In genomic region chr20:32990426-32990825, GRCh38 we compare ENCODE assay signal across 23 cellular contexts. TPM values are rescaled to one million over a fixed set of nuclear protein-coding genes. Genes with fewer than 3 reads are reported as not detected.
"Had no signal": no experiment of that assay in that cellular context is flagged by ENCODE, and none has a peak within 500 bp of the region (broad histone marks: within the 10 kb centered on the region; RNA-seq: fewer than 3 reads in every experiment).

No MANE protein-coding gene starts in this region.

- H3K4me2 ChIP-seq: KMS-11, SK-N-SH had no signal

- H3K9ac ChIP-seq: KMS-11, SK-N-SH had no signal

- FAIRE-seq: RCC 7860 had no signal

- H3K27me3 ChIP-seq: MG63 had no signal

- H3K36me3 ChIP-seq: MG63 had no signal

- ATAC-seq: HepG2, T-cell had no signal

- H3K27me3 Mint-ChIP-seq: T-cell had no signal

- H3K4me3 ChIP-seq: MG63 had no signal

- H3K27ac ChIP-seq: KMS-11 had no signal

- DNase-seq: IMR-90, MG63, NCI-H1092 treated with DMSO at 0.1 percent for 48 hours, NCI-H1436, NCI-H187, NCI-H2029, NCI-H2081 treated with DMSO at 0.1 percent for 48 hours, NCI-H2227 treated with DMSO at 0.1 percent for 48 hours, NCI-H524, NCI-H526 treated with DMSO at 0.1 percent for 48 hours, NCI-H748 treated with DMSO at 0.1 percent for 48 hours, RPMI8226, SHP77, SK-N-SH, SW 1271, T-cell had no signal

- H3K27ac Mint-ChIP-seq: T-cell had no signal

- H3K36me3 Mint-ChIP-seq: T-cell had no signal

- H3K9me3 ChIP-seq: MG63, SK-N-SH had no signal

RNA-seq across cellular contexts. Expression of gene SUN5, which starts 13.8 kb away (rescaled TPM):
- total RNA-seq: HepG2, HT1080, IMR-90, LHCN-M2, NCI-H460, SK-MEL-5, T-cell had no signal
- polyA plus RNA-seq: HepG2, IMR-90, SK-N-SH had no signal

RNA-seq across cellular contexts. Expression of gene BPIFB2, which starts 17.1 kb away (rescaled TPM):
- total RNA-seq: HT1080, IMR-90, LHCN-M2, NCI-H460, SK-MEL-5 had no signal
- polyA plus RNA-seq: IMR-90, SK-N-SH had no signal

RNA-seq across cellular contexts. Expression of gene BPIFB6, which starts 41.0 kb away (rescaled TPM):
- total RNA-seq: HT1080, IMR-90, LHCN-M2, NCI-H460, SK-MEL-5, T-cell had no signal
- polyA plus RNA-seq: IMR-90, SK-N-SH had no signal
